ENCODE assay signal across 11 cellular contexts in genomic region chr12:111448266-111448830, GRCh38. TPM values are rescaled to one million over a fixed set of nuclear protein-coding genes. Genes with fewer than 3 reads are reported as not detected.
A peak's percentile ranks its signal among the peaks of the same experiment; 100 is the strongest.
DNase-seq lines count a peak whose midpoint lies in the region; ATAC-seq and TF ChIP-seq lines count a peak whose summit lies in the region.
"Had no signal": no experiment of that assay in that cellular context is flagged by ENCODE, and none has a peak within 500 bp of the region (broad histone marks: within the 10 kb centered on the region; RNA-seq: fewer than 3 reads in every experiment).

No MANE protein-coding gene starts in this region.

- TF ChIP-seq CTCF in natural killer cell (IDR thresholded peaks at IDR 0.05) (no peak), lower lobe of right lung (IDR thresholded peaks at IDR 0.05) (no peak), upper lobe of right lung (IDR thresholded peaks at IDR 0.05) (no peak)

- ATAC-seq in natural killer cell (no peak), lower lobe of right lung (no peak), upper lobe of right lung (no peak), HG02678 (IDR thresholded peaks at IDR 0.05; ENCODE audit: unreplicated experiment) (no peak), HG03108 (IDR thresholded peaks at IDR 0.05; ENCODE audit: unreplicated experiment) (no peak)
- no peak for ATAC-seq in natural killer cell treated with Interleukin-12 subunit alpha and Interleukin-12 subunit beta and Interleukin-15 and Interleukin-18, amount 100 ng/mL, for 72 hours

- H3K9me3 Mint-ChIP-seq in natural killer cell: no peaks in the 10 kb centered on the region
- no peaks in the 10 kb centered on the region for H3K9me3 Mint-ChIP-seq in natural killer cell treated with Interleukin-12 subunit alpha and Interleukin-12 subunit beta and Interleukin-15 and Interleukin-18, amount 100 ng/mL, for 72 hours
- no peaks in the 10 kb centered on the region for H3K9me3 Mint-ChIP-seq in activated naive CD8-positive, alpha-beta T cell (ENCODE audit: low read depth)

- H3K4me3 ChIP-seq in lower lobe of right lung (no peak overlapping the region), upper lobe of right lung (no peak overlapping the region)

- H3K27ac Mint-ChIP-seq in natural killer cell: peak overlapping the region; percentile 70 to 79
- H3K27ac Mint-ChIP-seq in natural killer cell treated with Interleukin-12 subunit alpha and Interleukin-12 subunit beta and Interleukin-15 and Interleukin-18, amount 100 ng/mL, for 72 hours: peak overlapping the region in 1 of 2 donors; percentile 45
- peak overlapping the region; percentile 41 for H3K27ac Mint-ChIP-seq in activated naive CD8-positive, alpha-beta T cell

- no peaks in the 10 kb centered on the region for H3K27me3 ChIP-seq in lower lobe of right lung (ENCODE audit: low read depth)
- H3K27me3 ChIP-seq in upper lobe of right lung: no peaks in the 10 kb centered on the region

- H3K36me3 ChIP-seq in lower lobe of right lung (peaks cover 83% of the 10 kb centered on the region), upper lobe of right lung (peaks cover 89% of the 10 kb centered on the region)

- peaks cover 7% of the 10 kb centered on the region for H3K36me3 Mint-ChIP-seq in natural killer cell
- H3K36me3 Mint-ChIP-seq in natural killer cell treated with Interleukin-12 subunit alpha and Interleukin-12 subunit beta and Interleukin-15 and Interleukin-18, amount 100 ng/mL, for 72 hours: peaks cover 28% of the 10 kb centered on the region
- H3K36me3 Mint-ChIP-seq in activated naive CD8-positive, alpha-beta T cell: peaks cover 4% of the 10 kb centered on the region

- peaks cover 66% of the 10 kb centered on the region for H3K4me1 ChIP-seq in lower lobe of right lung
- H3K4me1 ChIP-seq in upper lobe of right lung: peaks cover 59% of the 10 kb centered on the region

- H3K4me3 Mint-ChIP-seq in natural killer cell: no peak overlapping the region
- H3K4me3 Mint-ChIP-seq in natural killer cell treated with Interleukin-12 subunit alpha and Interleukin-12 subunit beta and Interleukin-15 and Interleukin-18, amount 100 ng/mL, for 72 hours: no peak overlapping the region
- no peak overlapping the region for H3K4me3 Mint-ChIP-seq in activated naive CD8-positive, alpha-beta T cell

- DNase-seq in natural killer cell: no peak
- DNase-seq in natural killer cell treated with Interleukin-12 subunit alpha and Interleukin-12 subunit beta and Interleukin-15 and Interleukin-18, amount 100 ng/mL, for 72 hours (ENCODE audit: low spot score): no peak
- DNase-seq in lower lobe of right lung: no peak
- no peak for DNase-seq in upper lobe of right lung
- no peak for DNase-seq in NCI-H187 treated with DMSO at 0.1 percent for 48 hours (lab: John Stamatoyannopoulos, UW)
- DNase-seq: C1 segment of cervical spinal cord, NCI-H1092 treated with DMSO at 0.1 percent for 48 hours, T-helper 9 cell had no signal

- no peaks in the 10 kb centered on the region for H3K9me3 ChIP-seq in lower lobe of right lung
- H3K9me3 ChIP-seq in upper lobe of right lung: no peaks in the 10 kb centered on the region

- no peaks in the 10 kb centered on the region for H3K27me3 Mint-ChIP-seq in natural killer cell (ENCODE audit: low read depth in 2 of 2)
- H3K27me3 Mint-ChIP-seq in natural killer cell treated with Interleukin-12 subunit alpha and Interleukin-12 subunit beta and Interleukin-15 and Interleukin-18, amount 100 ng/mL, for 72 hours: peaks cover 0 to 2% of the 10 kb centered on the region in 2 donors
- H3K27me3 Mint-ChIP-seq in activated naive CD8-positive, alpha-beta T cell: no peaks in the 10 kb centered on the region

- peak overlapping the region; percentile 12 for H3K27ac ChIP-seq in lower lobe of right lung
- H3K27ac ChIP-seq in upper lobe of right lung: peak overlapping the region; percentile 1

- intact Hi-C loops in natural killer cell (cut with micrococcal nuclease): no loop called here
- intact Hi-C loops in lower lobe of right lung (cut with DNase I): no loop called here
- intact Hi-C loops in upper lobe of right lung (cut with DNase I): no loop called here

- peaks cover 70 to 71% of the 10 kb centered on the region in 2 donors for H3K4me1 Mint-ChIP-seq in natural killer cell
- H3K4me1 Mint-ChIP-seq in natural killer cell treated with Interleukin-12 subunit alpha and Interleukin-12 subunit beta and Interleukin-15 and Interleukin-18, amount 100 ng/mL, for 72 hours (ENCODE audit: low read depth in 2 of 2): peaks cover 62 to 65% of the 10 kb centered on the region in 2 donors
- H3K4me1 Mint-ChIP-seq in activated naive CD8-positive, alpha-beta T cell (ENCODE audit: low read depth): peaks cover 54% of the 10 kb centered on the region

RNA-seq across cellular contexts. Expression of gene SH2B3, which starts 42.6 kb away (rescaled TPM):
- total RNA-seq in natural killer cell (10 to 100 TPM; 68.1 to 81.3 (median 68.4) TPM), lower lobe of right lung (49.5 TPM), upper lobe of right lung (47.1 TPM)
- 10 to 100 TPM in 1 of 2 donors, 1 to 10 TPM in 1; 10.0 to 12.2 TPM for total RNA-seq in natural killer cell treated with Interleukin-12 subunit alpha and Interleukin-12 subunit beta and Interleukin-15 and Interleukin-18, amount 100 ng/mL, for 72 hours
